ENCODE assay signal across 26 cellular contexts in the genomic region with DNA sequence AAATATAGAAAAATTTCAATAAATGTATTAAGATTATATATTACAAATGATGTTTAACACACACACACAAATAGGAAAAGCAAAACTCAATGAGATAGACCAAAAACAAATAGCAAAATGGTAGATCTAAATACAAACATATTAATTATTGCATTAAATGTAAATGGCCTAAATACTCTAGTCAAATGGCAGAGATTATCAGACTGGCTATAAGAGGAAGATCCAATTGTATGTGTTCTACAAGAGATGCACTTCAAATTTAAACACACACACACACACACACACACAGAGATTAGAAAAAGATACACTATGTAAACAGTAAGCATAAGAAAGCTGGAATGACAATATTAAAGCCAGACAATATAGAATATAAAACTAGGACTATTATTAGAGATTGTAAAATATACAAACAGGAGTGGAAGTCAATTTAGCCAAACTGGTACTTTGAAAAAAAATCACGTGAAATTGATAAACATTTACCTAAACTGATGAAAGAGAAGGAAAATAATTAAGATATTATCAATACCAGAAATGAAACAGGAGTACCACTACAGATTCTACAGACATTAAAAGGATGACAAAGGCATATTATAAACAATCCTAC.
"Had no signal": no experiment of that assay in that cellular context is flagged by ENCODE, and none has a peak within 500 bp of the region (broad histone marks: within the 10 kb centered on the region; RNA-seq: fewer than 3 reads in every experiment).

No MANE protein-coding gene starts in this region.

- H3K27ac ChIP-seq: neural progenitor cell, ovary, parathyroid adenoma, psoas muscle, right lobe of liver, sigmoid colon, stomach, thoracic aorta, thyroid gland, tibial nerve, upper lobe of left lung, vagina had no signal

- H3K36me3 ChIP-seq: ovary, right lobe of liver, sigmoid colon, stomach, thoracic aorta, thyroid gland, tibial nerve, upper lobe of left lung, vagina had no signal

- H3K4me1 ChIP-seq: neural progenitor cell, parathyroid adenoma, psoas muscle, right lobe of liver, sigmoid colon, stomach, tibial nerve, upper lobe of left lung, vagina had no signal

- H3K4me2 ChIP-seq: neural progenitor cell had no signal

- H2AFZ ChIP-seq: neural progenitor cell, parathyroid adenoma had no signal

- ATAC-seq: natural killer cell; psoas muscle; right cardiac atrium; right lobe of liver; stimulated activated effector memory CD8-positive, alpha-beta T cell treated with anti-CD3 and anti-CD28 coated beads, Interleukin-12 subunit alpha, Interleukin-12 subunit beta, amount 100 ng/mL, for 72 hours; stimulated activated naive B cell treated with anti-CD40 and anti-IgM and Interleukin-4, amounts not matched to agents 10 μg/mL and 1 μg/mL and 100 μg/mL, for 72 hours had no signal

- H3K79me2 ChIP-seq: parathyroid adenoma had no signal

- H3K9me3 ChIP-seq: ovary, right lobe of liver, thyroid gland, vagina had no signal

- H3K27me3 ChIP-seq: ovary, right lobe of liver, thyroid gland, tibial nerve, upper lobe of left lung, vagina had no signal

- FAIRE-seq: urothelium cell line had no signal

- H3K4me3 ChIP-seq: neural progenitor cell, ovary, psoas muscle, right lobe of liver, sigmoid colon, stomach, thoracic aorta, thyroid gland, tibial nerve, upper lobe of left lung, vagina had no signal

- DNase-seq: natural killer cell; occipital lobe; ovary; posterior cingulate gyrus; psoas muscle; right cardiac atrium; right lobe of liver; sigmoid colon; small intestine; stimulated activated CD4-positive, alpha-beta T cell treated with anti-CD3 and anti-CD28 coated beads, Interleukin-15, amount 100 ng/mL, for 24 hours; stimulated activated CD4-positive, alpha-beta T cell treated with anti-CD3 and anti-CD28 coated beads, Interleukin-2, amount 100 ng/mL, for 24 hours; stimulated activated CD4-positive, alpha-beta T cell treated with anti-CD3 and anti-CD28 coated beads, Interleukin-2, amount 100 ng/mL, for 48 hours; stimulated activated CD4-positive, alpha-beta T cell treated with anti-CD3 and anti-CD28 coated beads, Interleukin-4, amount 100 ng/mL, for 24 hours; stimulated activated naive B cell treated with anti-CD40 and anti-IgM and Interleukin-4, amounts not matched to agents 10 μg/mL and 1 μg/mL and 100 μg/mL, for 72 hours; stimulated activated naive CD4-positive, alpha-beta T cell treated with Interleukin-2 at 50 U/mL for 16 hours; stomach; thyroid gland; trophoblast cell; upper lobe of left lung had no signal

- H3K9ac ChIP-seq: neural progenitor cell, parathyroid adenoma had no signal
